Comparison of ENCODE assay signal across 25 cellular contexts in the genomic region with DNA sequence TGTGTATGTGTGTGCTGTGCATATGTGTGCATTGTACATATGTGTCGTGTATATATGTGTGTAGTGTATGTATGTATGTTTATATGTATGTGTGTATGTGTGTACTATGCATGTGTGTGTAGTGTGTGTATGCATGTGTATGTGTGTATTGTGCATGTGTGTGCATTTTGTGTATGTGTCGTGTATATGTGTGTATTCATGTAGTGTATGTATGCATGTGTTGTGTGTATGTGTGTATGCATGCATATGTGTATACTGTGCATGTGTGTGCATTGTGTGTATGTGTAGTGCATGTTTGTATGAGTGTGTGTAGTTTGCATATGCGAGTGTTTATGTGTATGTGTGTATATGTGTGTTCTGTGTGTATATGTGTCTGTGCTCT. TPM values are rescaled to one million over a fixed set of nuclear protein-coding genes. Genes with fewer than 3 reads are reported as not detected.
DNase-seq lines count a peak whose midpoint lies in the region; TF ChIP-seq lines count a peak whose summit lies in the region.
"Had no signal": no experiment of that assay in that cellular context is flagged by ENCODE, and none has a peak within 500 bp of the region (broad histone marks: within the 10 kb centered on the region; RNA-seq: fewer than 3 reads in every experiment).

No MANE protein-coding gene starts in this region.

- H3K9me3 Mint-ChIP-seq in Calu3 (ENCODE audit: low read depth, unreplicated experiment) (no peaks in the 10 kb centered on the region), nephron (peaks cover 2% of the 10 kb centered on the region)
- H3K9me3 Mint-ChIP-seq: CD8-positive, alpha-beta memory T cell had no signal

- DNase-seq in Calu3 (no peak), dedifferentiated amniotic fluid mesenchymal stem cell (ENCODE audit: extremely low spot score) (no peak)
- DNase-seq in activated CD8-positive, alpha-beta memory T cell treated with anti-CD3 and anti-CD28 coated beads for 24 hours = no peak
- no peak for DNase-seq in activated CD4-positive, alpha-beta T cell treated with anti-CD3 and anti-CD28 coated beads for 4 hours
- DNase-seq: 8988T, ACHN, BE2C, DMS79 treated with DMSO at 0.1 percent for 48 hours, GF-D8, KG1, MG63, NCI-H1417, NCI-H1694, NCI-H2029 treated with DMSO at 0.1 percent for 48 hours, NCI-H446 treated with DMSO at 0.1 percent for 48 hours, NCI-H526, Right ventricle myocardium superior, RPMI8226 had no signal

- TF ChIP-seq CTCF in Calu3 (IDR thresholded peaks at IDR 0.05; ENCODE audit: unreplicated experiment) (no peak), OCI-LY3 (IDR thresholded peaks at IDR 0.05; ENCODE audit: low read depth, low read length) (no peak), nephron (IDR thresholded peaks at IDR 0.05; ENCODE audit: unreplicated experiment in 3 of 3) (no peak)

- no peak overlapping the region for H2AFZ ChIP-seq in OCI-LY3 (ENCODE audit: low read depth, low read length)

- no peak overlapping the region; the same call in 1 of the 2 replicates for H3K4me3 ChIP-seq in OCI-LY3 (ENCODE audit: low read length)
- H3K4me3 ChIP-seq: MG63, SJSA1 had no signal

- no TSS peak for BruUV-seq in Calu3 (replicated peaks; lab: Mats Ljungman, UMichigan)

- H3K27ac Mint-ChIP-seq in Calu3 (ENCODE audit: unreplicated experiment) = peak overlapping the region; percentile 71
- H3K27ac Mint-ChIP-seq in nephron = peak overlapping the region in 2 of 3 experiments; percentile 0 to 73

- intact Hi-C loops in Calu3 (cut with micrococcal nuclease; ENCODE audit: unreplicated experiment) = no loop called here

- H3K4me1 Mint-ChIP-seq in Calu3 (ENCODE audit: low read depth, unreplicated experiment) (peaks cover 74% of the 10 kb centered on the region), nephron (peaks cover 32% of the 10 kb centered on the region)

- H4K20me1 ChIP-seq in OCI-LY3 (ENCODE audit: insufficient read depth, low read length) = no peaks in the 10 kb centered on the region

- H3K27ac ChIP-seq in OCI-LY3 (ENCODE audit: low read length) = peak overlapping the region; percentile 89
- H3K27ac ChIP-seq: SJSA1 had no signal

- H3K4me2 ChIP-seq in OCI-LY3 (ENCODE audit: low read length) = peak overlapping the region; percentile 75

- no peaks in the 10 kb centered on the region for H3K9me3 ChIP-seq in OCI-LY3 (ENCODE audit: insufficient read depth, low read length)
- H3K9me3 ChIP-seq: BE2C, SJSA1 had no signal

- H3K9ac ChIP-seq in OCI-LY3 (ENCODE audit: low read length) = peak overlapping the region; percentile 68; the same call in 1 of the 2 replicates

- H3K27me3 ChIP-seq in OCI-LY3 (ENCODE audit: low read depth, low read length) = no peaks in the 10 kb centered on the region
- H3K27me3 ChIP-seq: BE2C, SJSA1 had no signal

- H3K4me3 Mint-ChIP-seq in Calu3 (ENCODE audit: low read depth, unreplicated experiment) = peak overlapping the region; percentile 24
- H3K4me3 Mint-ChIP-seq in nephron = no peak overlapping the region
- H3K4me3 Mint-ChIP-seq: CD14-positive monocyte; CD8-positive, alpha-beta memory T cell had no signal

- H3K79me2 ChIP-seq in OCI-LY3 (ENCODE audit: low read length) = no peaks in the 10 kb centered on the region

- peaks cover 70% of the 10 kb centered on the region for H3K4me1 ChIP-seq in OCI-LY3 (ENCODE audit: low read length)

- H3K36me3 ChIP-seq in OCI-LY3 (replicated peaks; ENCODE audit: low read depth, low read length) = no peaks in the 10 kb centered on the region
- H3K36me3 ChIP-seq: BE2C, MG63, SJSA1 had no signal

- peaks cover 6% of the 10 kb centered on the region for H3K36me3 Mint-ChIP-seq in Calu3 (ENCODE audit: insufficient read depth, unreplicated experiment)
- H3K36me3 Mint-ChIP-seq in nephron (ENCODE audit: low read depth) = no peaks in the 10 kb centered on the region
- H3K36me3 Mint-ChIP-seq: CD14-positive monocyte had no signal

- CTCF ChIA-PET in Calu3 (lab: Charles Lee) = no interaction called here

- H3K27me3 Mint-ChIP-seq in Calu3 (ENCODE audit: unreplicated experiment) (no peaks in the 10 kb centered on the region), nephron (ENCODE audit: low read depth) (peaks cover 5% of the 10 kb centered on the region)

RNA-seq across cellular contexts. Expression of gene CCL17, which starts 15.5 kb away (rescaled TPM):
- not detected in 2 replicates for total RNA-seq in Calu3 (2022)
- total RNA-seq: H4, HT-29, Right ventricle myocardium superior, SJSA1 had no signal

RNA-seq across cellular contexts. Expression of gene CX3CL1, which starts 16.8 kb away (rescaled TPM):
- 17.6 and 41.4 TPM in 2 replicates for total RNA-seq in Calu3 (2022)
- total RNA-seq: CD8-positive, alpha-beta memory T cell had no signal

RNA-seq across cellular contexts. Expression of gene CCL22, which starts 30.5 kb away (rescaled TPM):
- 2.6 and 4.5 TPM in 2 replicates for total RNA-seq in Calu3 (2022)
- total RNA-seq: H4, HT-29, Right ventricle myocardium superior, SJSA1 had no signal

RNA-seq across cellular contexts. Expression of gene CIAPIN1, which starts 58.1 kb away (rescaled TPM):
- 76.6 and 77.2 TPM in 2 replicates for total RNA-seq in Calu3 (2022)

RNA-seq across cellular contexts. Expression of gene COQ9, which starts 58.2 kb away (rescaled TPM):
- total RNA-seq in Calu3 (2022) = 75.9 and 77.7 TPM in 2 replicates
